In the genomic region with DNA sequence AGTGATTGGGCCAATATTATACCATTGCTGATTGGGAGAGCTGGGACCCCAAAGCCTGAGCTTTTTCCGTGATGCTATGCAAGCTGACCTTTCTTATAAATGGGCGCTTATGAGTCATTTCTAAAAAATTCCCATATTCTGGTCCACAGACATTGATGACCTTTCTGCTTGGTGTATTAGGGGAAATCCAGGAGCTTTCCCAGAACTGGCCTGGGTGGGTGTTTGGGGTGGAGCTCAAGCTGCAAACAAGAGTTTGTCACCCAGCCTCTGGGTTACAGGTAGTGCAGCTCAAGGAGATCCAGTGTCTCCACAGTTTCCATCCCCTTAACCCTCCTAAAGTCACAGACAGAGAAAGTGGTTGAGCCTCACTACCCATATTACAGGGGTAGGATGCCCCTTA, we compare ENCODE assay signal across 1 cellular context.
TF ChIP-seq lines count a peak whose summit lies in the region.

No MANE protein-coding gene starts in this region.

TF ChIP-seq in GM12878, 131 proteins besides CTCF, POLR2A, EP300 and RAD21 (continued from another document):
- TF ChIP-seq, protein P1, sequence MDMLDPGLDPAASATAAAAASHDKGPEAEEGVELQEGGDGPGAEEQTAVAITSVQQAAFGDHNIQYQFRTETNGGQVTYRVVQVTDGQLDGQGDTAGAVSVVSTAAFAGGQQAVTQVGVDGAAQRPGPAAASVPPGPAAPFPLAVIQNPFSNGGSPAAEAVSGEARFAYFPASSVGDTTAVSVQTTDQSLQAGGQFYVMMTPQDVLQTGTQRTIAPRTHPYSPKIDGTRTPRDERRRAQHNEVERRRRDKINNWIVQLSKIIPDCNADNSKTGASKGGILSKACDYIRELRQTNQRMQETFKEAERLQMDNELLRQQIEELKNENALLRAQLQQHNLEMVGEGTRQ (IDR thresholded peaks at IDR 0.05; ENCODE audit: borderline replicate concordance, low read depth, low read length): no peak
- TF ChIP-seq IRF4 (IDR thresholded peaks at IDR 0.05; ENCODE audit: low read depth, low read length): no peak
- no peak for TF ChIP-seq ZNF24 (IDR thresholded peaks at IDR 0.05)
- TF ChIP-seq BACH1 (IDR thresholded peaks at IDR 0.05; ENCODE audit: borderline replicate concordance): no peak
- no peak for TF ChIP-seq SP1 (IDR thresholded peaks at IDR 0.05; ENCODE audit: low read depth, low read length)
- no peak for TF ChIP-seq EED (IDR thresholded peaks at IDR 0.05; ENCODE audit: low read depth)
